1 cellular context compared by ENCODE assay signal in the genomic region with DNA sequence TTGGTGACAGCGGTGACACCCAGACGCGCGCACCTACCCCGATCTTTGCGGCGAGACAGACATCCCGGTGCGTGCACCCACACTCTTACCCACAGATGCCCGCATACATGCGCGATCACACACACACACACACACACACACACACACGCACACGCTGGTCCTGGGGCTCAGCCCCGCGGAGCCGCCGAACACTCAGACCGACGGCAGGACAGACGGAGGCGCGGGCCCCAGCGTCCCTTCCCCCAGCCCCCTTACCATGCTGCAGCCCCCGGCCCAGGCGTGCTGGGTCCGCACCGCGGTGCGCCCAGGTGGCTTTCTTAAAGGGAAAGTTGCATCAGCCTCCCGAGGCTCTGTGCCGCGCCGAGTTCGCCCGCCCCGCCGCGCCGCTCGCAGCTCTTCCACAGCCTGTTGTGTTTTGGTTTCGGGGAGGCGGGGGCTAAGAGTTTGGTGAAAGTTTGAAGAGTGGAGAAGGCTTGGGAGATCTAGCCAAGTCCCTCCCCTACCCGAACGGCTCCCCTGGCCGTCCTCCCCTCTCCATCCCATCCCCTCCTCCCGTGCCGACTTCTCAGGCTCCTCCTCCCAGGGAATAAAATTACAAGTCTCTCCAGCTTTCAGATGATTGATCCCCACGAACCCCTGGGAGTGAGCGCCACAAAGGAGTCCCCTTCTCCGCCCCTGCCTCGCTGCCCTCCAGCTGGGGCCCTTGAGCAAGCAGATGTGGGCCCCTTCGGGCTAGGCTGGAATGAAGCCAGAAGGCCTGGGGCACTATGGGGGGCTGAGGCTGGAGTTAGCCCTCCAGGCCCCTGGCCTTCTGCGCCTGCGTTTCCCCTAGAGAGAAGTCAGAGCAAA.
TF ChIP-seq lines count a peak whose summit lies in the region.

TSS of gene SLC6A9 (minus strand) at position 412 of the 849 bp plus-strand sequence. CDS start 7,185 bp downstream, outside the sequence.

TF ChIP-seq in HepG2, 621 proteins besides CTCF, POLR2A, EP300 and RAD21 (continued from another document):
- no peak for TF ChIP-seq NFAT5 (CRISPR knock-in tag; IDR thresholded peaks at IDR 0.05)
- TF ChIP-seq EEA1 (CRISPR knock-in tag; IDR thresholded peaks at IDR 0.05; ENCODE audit: borderline replicate concordance), result no peak
- no peak for TF ChIP-seq ZNF207 (IDR thresholded peaks at IDR 0.05; ENCODE audit: borderline replicate concordance)
- no peak for TF ChIP-seq HNF1A (IDR thresholded peaks at IDR 0.05; ENCODE audit: low read depth)
- TF ChIP-seq HNF1A (CRISPR knock-in tag; IDR thresholded peaks at IDR 0.05; ENCODE audit: borderline replicate concordance), result no peak
- TF ChIP-seq, protein P1, sequence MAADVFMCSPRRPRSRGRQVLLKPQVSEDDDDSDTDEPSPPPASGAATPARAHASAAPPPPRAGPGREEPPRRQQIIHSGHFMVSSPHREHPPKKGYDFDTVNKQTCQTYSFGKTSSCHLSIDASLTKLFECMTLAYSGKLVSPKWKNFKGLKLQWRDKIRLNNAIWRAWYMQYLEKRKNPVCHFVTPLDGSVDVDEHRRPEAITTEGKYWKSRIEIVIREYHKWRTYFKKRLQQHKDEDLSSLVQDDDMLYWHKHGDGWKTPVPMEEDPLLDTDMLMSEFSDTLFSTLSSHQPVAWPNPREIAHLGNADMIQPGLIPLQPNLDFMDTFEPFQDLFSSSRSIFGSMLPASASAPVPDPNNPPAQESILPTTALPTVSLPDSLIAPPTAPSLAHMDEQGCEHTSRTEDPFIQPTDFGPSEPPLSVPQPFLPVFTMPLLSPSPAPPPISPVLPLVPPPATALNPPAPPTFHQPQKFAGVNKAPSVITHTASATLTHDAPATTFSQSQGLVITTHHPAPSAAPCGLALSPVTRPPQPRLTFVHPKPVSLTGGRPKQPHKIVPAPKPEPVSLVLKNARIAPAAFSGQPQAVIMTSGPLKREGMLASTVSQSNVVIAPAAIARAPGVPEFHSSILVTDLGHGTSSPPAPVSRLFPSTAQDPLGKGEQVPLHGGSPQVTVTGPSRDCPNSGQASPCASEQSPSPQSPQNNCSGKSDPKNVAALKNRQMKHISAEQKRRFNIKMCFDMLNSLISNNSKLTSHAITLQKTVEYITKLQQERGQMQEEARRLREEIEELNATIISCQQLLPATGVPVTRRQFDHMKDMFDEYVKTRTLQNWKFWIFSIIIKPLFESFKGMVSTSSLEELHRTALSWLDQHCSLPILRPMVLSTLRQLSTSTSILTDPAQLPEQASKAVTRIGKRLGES (CRISPR knock-in tag; IDR thresholded peaks at IDR 0.05; ENCODE audit: borderline replicate concordance), result no peak
- peak; percentile 76 for TF ChIP-seq PATZ1 (CRISPR knock-in tag; IDR thresholded peaks at IDR 0.05)
- peak; percentile 75; the same call in 1 of the 2 replicates for TF ChIP-seq POLR2AphosphoS5 (IDR thresholded peaks at IDR 0.05; ENCODE audit: low read depth, low read length)
- TF ChIP-seq, protein P2, sequence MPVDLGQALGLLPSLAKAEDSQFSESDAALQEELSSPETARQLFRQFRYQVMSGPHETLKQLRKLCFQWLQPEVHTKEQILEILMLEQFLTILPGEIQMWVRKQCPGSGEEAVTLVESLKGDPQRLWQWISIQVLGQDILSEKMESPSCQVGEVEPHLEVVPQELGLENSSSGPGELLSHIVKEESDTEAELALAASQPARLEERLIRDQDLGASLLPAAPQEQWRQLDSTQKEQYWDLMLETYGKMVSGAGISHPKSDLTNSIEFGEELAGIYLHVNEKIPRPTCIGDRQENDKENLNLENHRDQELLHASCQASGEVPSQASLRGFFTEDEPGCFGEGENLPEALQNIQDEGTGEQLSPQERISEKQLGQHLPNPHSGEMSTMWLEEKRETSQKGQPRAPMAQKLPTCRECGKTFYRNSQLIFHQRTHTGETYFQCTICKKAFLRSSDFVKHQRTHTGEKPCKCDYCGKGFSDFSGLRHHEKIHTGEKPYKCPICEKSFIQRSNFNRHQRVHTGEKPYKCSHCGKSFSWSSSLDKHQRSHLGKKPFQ (CRISPR knock-in tag; IDR thresholded peaks at IDR 0.05; ENCODE audit: insufficient replicate concordance), result no peak
- TF ChIP-seq ZSCAN25 (CRISPR knock-in tag; IDR thresholded peaks at IDR 0.05), result no peak
- TF ChIP-seq, protein P3, sequence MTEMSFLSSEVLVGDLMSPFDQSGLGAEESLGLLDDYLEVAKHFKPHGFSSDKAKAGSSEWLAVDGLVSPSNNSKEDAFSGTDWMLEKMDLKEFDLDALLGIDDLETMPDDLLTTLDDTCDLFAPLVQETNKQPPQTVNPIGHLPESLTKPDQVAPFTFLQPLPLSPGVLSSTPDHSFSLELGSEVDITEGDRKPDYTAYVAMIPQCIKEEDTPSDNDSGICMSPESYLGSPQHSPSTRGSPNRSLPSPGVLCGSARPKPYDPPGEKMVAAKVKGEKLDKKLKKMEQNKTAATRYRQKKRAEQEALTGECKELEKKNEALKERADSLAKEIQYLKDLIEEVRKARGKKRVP (CRISPR knock-in tag; IDR thresholded peaks at IDR 0.05), result peak; percentile 15 to 93; a peak in 2 of 4 replicates
- 0 out of 2 replicates have a peak, but pooled peaks have one; percentile 18 for TF ChIP-seq GZF1 (CRISPR knock-in tag; IDR thresholded peaks at IDR 0.05)
- peak; percentile 84 for TF ChIP-seq ZFY (CRISPR knock-in tag; IDR thresholded peaks at IDR 0.05)
- TF ChIP-seq ZNF326 (CRISPR knock-in tag; IDR thresholded peaks at IDR 0.05; ENCODE audit: borderline replicate concordance), result no peak
- 0 out of 2 replicates have a peak, but pooled peaks have one; percentile 21 for TF ChIP-seq ZNF543 (CRISPR knock-in tag; IDR thresholded peaks at IDR 0.05)
- TF ChIP-seq ZFP82 (CRISPR knock-in tag; IDR thresholded peaks at IDR 0.05; ENCODE audit: borderline replicate concordance), result peak; percentile 5; the same call in 1 of the 2 replicates
- TF ChIP-seq RARA (CRISPR knock-in tag; IDR thresholded peaks at IDR 0.05), result no peak; the same call in 1 of the 2 replicates
- TF ChIP-seq KLF6 (CRISPR knock-in tag; IDR thresholded peaks at IDR 0.05), result peak; percentile 19; the same call in 1 of the 2 replicates
- TF ChIP-seq POGK (CRISPR knock-in tag; conservative IDR thresholded peaks at IDR 0.05), result peak; percentile 54; the same call in 1 of the 2 replicates
- 0 out of 2 replicates have a peak, but pooled peaks have one; percentile 63 for TF ChIP-seq ZNF564 (CRISPR knock-in tag; IDR thresholded peaks at IDR 0.05)
- 0 out of 2 replicates have a peak, but pooled peaks have one; percentile 47 for TF ChIP-seq ZNF138 (CRISPR knock-in tag; IDR thresholded peaks at IDR 0.05; ENCODE audit: low read depth)
- TF ChIP-seq FIP1L1 (IDR thresholded peaks at IDR 0.05; ENCODE audit: borderline replicate concordance, insufficient read depth, low read depth, low read length), result 0 out of 2 replicates have a peak, but pooled peaks have one; percentile 58
- no peak for TF ChIP-seq ZBTB34 (CRISPR knock-in tag; IDR thresholded peaks at IDR 0.05)
- TF ChIP-seq, protein P4, sequence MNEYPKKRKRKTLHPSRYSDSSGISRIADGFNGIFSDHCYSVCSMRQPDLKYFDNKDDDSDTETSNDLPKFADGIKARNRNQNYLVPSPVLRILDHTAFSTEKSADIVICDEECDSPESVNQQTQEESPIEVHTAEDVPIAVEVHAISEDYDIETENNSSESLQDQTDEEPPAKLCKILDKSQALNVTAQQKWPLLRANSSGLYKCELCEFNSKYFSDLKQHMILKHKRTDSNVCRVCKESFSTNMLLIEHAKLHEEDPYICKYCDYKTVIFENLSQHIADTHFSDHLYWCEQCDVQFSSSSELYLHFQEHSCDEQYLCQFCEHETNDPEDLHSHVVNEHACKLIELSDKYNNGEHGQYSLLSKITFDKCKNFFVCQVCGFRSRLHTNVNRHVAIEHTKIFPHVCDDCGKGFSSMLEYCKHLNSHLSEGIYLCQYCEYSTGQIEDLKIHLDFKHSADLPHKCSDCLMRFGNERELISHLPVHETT (CRISPR knock-in tag; conservative IDR thresholded peaks at IDR 0.05), result no peak
- TF ChIP-seq DPF2 (CRISPR knock-in tag; IDR thresholded peaks at IDR 0.05; ENCODE audit: borderline replicate concordance, low read depth), result no peak
